ENCODE assay signal across 11 cellular contexts in the genomic region with DNA sequence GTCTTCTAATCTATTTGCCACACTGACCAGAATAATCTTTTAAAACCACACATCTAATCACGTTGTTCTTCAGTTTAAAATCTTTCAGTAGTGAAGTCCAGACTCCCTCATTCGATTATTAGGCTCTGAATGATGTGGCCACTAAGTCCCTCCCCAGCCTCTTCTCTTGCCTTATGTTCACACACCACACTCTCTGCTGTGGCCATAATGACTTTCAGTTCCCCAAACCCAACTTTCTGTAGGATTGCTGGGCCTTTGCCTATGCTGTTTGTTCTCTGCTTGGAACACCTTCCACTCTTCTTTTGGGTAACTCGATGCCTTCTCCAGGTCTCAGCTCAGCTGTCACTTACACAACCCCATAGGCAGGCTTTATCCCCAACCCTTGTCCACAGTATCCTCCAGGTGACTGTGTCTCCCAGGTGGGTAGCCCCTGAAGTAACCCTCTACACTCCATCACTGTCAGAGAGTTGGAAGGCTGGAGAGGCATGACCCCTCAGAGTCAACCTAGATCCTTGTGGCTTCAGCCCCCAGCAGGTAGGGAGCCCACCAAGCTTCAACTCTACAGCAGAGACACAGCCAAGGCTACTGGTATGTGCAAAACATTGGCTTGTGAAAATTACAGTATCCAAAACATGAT. TPM values are rescaled to one million over a fixed set of nuclear protein-coding genes. Genes with fewer than 3 reads are reported as not detected.
A peak's percentile ranks its signal among the peaks of the same experiment; 100 is the strongest.
DNase-seq lines count a peak whose midpoint lies in the region; ATAC-seq, FAIRE-seq and TF ChIP-seq lines count a peak whose summit lies in the region.
"Had no signal": no experiment of that assay in that cellular context is flagged by ENCODE, and none has a peak within 500 bp of the region (broad histone marks: within the 10 kb centered on the region; RNA-seq: fewer than 3 reads in every experiment).

No MANE protein-coding gene starts in this region.

- 77 to 79% methylated on average over 3 of the region's 3 CpGs for WGBS in thyroid gland, 2 donors

- H3K36me3 ChIP-seq in BLaER1 (no peaks in the 10 kb centered on the region), Loucy (ENCODE audit: insufficient read depth, low read length) (no peaks in the 10 kb centered on the region), thyroid gland (no peaks in the 10 kb centered on the region)

- peak; percentile 59 for DNase-seq in GM19238 (ENCODE audit: insufficient read length, low spot score)
- no peak for DNase-seq in ureter (ENCODE audit: low spot score)
- no peak for DNase-seq in thyroid gland
- DNase-seq in frontal cortex (ENCODE audit: low spot score in 2 of 2) = no peak
- DNase-seq in NCI-H1694 treated with DMSO at 0.1 percent for 48 hours (lab: John Stamatoyannopoulos, UW) = no peak
- DNase-seq: immature natural killer cell, NCI-H526 treated with DMSO at 0.1 percent for 48 hours, posterior cingulate gyrus had no signal

- peaks cover 24% of the 10 kb centered on the region for H3K4me1 ChIP-seq in BLaER1
- peaks cover 76% of the 10 kb centered on the region for H3K4me1 ChIP-seq in Loucy (ENCODE audit: insufficient read depth, low read length, poor library complexity, severe bottlenecking)
- peaks cover 3 to 10% of the 10 kb centered on the region in 2 donors for H3K4me1 ChIP-seq in thyroid gland

- H3F3A ChIP-seq in Loucy (ENCODE audit: low read depth) = peaks cover 13% of the 10 kb centered on the region

- H3K9ac ChIP-seq in BLaER1 = no peak overlapping the region
- peak overlapping the region; percentile 75 for H3K9ac ChIP-seq in Loucy (ENCODE audit: low read depth, low read length, poor library complexity, severe bottlenecking)

- H3K9me3 ChIP-seq in BLaER1 (no peaks in the 10 kb centered on the region), Loucy (ENCODE audit: insufficient read depth, low read depth, low read length) (no peaks in the 10 kb centered on the region), thyroid gland (no peaks in the 10 kb centered on the region)

- H3K4me3 ChIP-seq in BLaER1 (no peak overlapping the region), Loucy (ENCODE audit: low read length, poor library complexity, severe bottlenecking) (peak overlapping the region; percentile 62), thyroid gland (replicated peaks in 1 of 3) (no peak overlapping the region)

- no peak for TF ChIP-seq CTCF in Loucy (conservative IDR thresholded peaks at IDR 0.05; ENCODE audit: low read length)
- TF ChIP-seq CTCF in thyroid gland (IDR thresholded peaks at IDR 0.05) = no peak

- no peak for FAIRE-seq in frontal cortex (lab: Jason Lieb, UNC)

- H3K4me2 ChIP-seq in BLaER1 (peak overlapping the region; percentile 20; the same call in 1 of the 2 replicates), Loucy (ENCODE audit: low read depth, low read length, poor library complexity, severe bottlenecking) (peak overlapping the region; percentile 70)

- peak; percentile 80 for ATAC-seq in HG02798 (IDR thresholded peaks at IDR 0.05; ENCODE audit: poor library complexity, unreplicated experiment)

- H3K27me3 ChIP-seq in BLaER1 = no peaks in the 10 kb centered on the region
- H3K27me3 ChIP-seq in Loucy (ENCODE audit: insufficient read depth, low read length, poor library complexity, severe bottlenecking) = no peaks in the 10 kb centered on the region
- H3K27me3 ChIP-seq in thyroid gland = no peaks in the 10 kb centered on the region

- no peaks in the 10 kb centered on the region for H4K20me1 ChIP-seq in BLaER1
- H4K20me1 ChIP-seq in Loucy (ENCODE audit: insufficient read depth, low read length, poor library complexity, severe bottlenecking) = no peaks in the 10 kb centered on the region

- no peaks in the 10 kb centered on the region for H3K79me2 ChIP-seq in Loucy (ENCODE audit: insufficient read depth, low read length)

- no peak overlapping the region for H2AFZ ChIP-seq in Loucy (ENCODE audit: low read length)

- H3K9me2 ChIP-seq in Loucy (replicated peaks; ENCODE audit: low read depth, low read length) = no peaks in the 10 kb centered on the region

- H3K27ac ChIP-seq in BLaER1 (no peak overlapping the region), thyroid gland (no peak overlapping the region)

- intact Hi-C loops in thyroid gland (cut with DNase I) = no loop called here

- no peak for TF ChIP-seq POLR2A in thyroid gland (IDR thresholded peaks at IDR 0.05)

RNA-seq across cellular contexts. Expression of a gene that starts 8.4 kb away (rescaled TPM):
- total RNA-seq in ureter = 48.0 TPM
- total RNA-seq in thyroid gland = 10 to 100 TPM; 26.1 to 37.9 (median 34.9) TPM
- total RNA-seq in frontal cortex = 32.2 TPM

RNA-seq across cellular contexts. Expression of a gene that starts 9.2 kb away (rescaled TPM):
- total RNA-seq in ureter = 7.8 TPM
- 1 to 10 TPM; 2.7 to 3.7 (median 3.0) TPM for total RNA-seq in thyroid gland
- total RNA-seq in frontal cortex = 0.41 TPM
